ENCODE assay signal across 8 cellular contexts in the genomic region with DNA sequence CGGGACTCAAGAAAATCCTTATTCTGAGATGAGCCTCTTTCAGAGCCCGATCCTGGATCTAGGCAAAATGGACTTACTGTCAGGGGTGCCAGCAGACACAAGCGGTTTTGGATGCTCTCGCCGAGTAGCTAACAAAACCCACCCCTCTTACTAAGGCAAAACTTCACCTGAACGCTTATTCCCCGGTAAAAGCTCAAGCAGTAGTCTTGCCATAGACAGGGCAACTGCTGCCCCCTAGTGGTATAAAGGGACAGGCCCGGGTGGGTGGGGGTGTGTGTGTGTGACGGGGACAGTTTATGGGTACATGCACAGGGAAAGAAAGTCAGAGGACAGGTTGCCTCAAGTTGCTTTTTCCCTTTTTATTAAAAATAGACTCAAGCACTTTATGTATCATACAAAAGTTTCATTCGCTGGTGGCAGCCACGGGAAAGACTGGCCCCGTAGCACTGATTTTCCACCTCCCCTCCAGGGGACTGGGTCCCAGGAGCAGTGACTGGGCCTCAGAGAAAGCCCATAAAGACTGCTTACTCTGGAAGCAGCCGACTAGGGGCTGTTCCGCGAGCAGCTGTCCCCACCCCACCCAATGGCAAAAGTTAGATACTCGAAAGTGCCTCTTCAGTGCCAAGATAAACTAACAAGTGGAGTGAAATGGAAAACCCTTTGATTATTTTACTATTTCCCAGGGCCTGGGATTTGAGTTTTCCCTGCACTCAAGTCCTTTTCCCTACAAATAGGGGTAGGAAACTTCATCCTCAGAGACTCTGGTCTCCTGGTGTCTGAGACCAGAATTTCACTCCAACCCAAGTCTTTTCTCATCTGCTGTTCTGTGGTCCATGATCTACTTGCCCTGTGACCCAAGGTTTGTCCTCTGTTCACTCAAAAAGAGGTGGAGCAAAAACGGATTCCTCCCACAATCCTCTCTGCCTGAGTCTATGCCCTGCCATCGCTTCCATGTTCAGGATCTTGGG. TPM values are rescaled to one million over a fixed set of nuclear protein-coding genes. Genes with fewer than 3 reads are reported as not detected.
DNase-seq lines count a peak whose midpoint lies in the region; ATAC-seq and TF ChIP-seq lines count a peak whose summit lies in the region.

No MANE protein-coding gene starts in this region.

- peaks cover 79% of the 10 kb centered on the region for H3F3A ChIP-seq in GM23338 (replicated peaks; ENCODE audit: low read depth)

- H3K27ac Mint-ChIP-seq in GM23338 = peak overlapping the region; percentile 41

- H3K79me2 ChIP-seq in GM23338 (replicated peaks; ENCODE audit: insufficient read depth) = peaks cover 32% of the 10 kb centered on the region

- peaks cover 11% of the 10 kb centered on the region for H3K9me3 Mint-ChIP-seq in GM23338

- H3K27me3 ChIP-seq in GM23338 (ENCODE audit: insufficient read depth) = no peaks in the 10 kb centered on the region; the same call in 1 of the 2 replicates
- peaks cover 1% of the 10 kb centered on the region; the same call in 1 of the 2 replicates for H3K27me3 ChIP-seq in iPS-20b (ENCODE audit: insufficient read depth, low read length)

- peak overlapping the region; percentile 73 for H3K4me3 ChIP-seq in GM23338
- H3K4me3 ChIP-seq in NB4 (ENCODE audit: low read depth, low read length) = no peak overlapping the region
- H3K4me3 ChIP-seq in astrocyte of the spinal cord (ENCODE audit: low read depth, low read length) = no peak overlapping the region
- no peak overlapping the region for H3K4me3 ChIP-seq in iPS-20b (ENCODE audit: low read length)

- H3K4me2 ChIP-seq in GM23338 = peak overlapping the region; percentile 98

- H3K9ac ChIP-seq in iPS-20b (ENCODE audit: low read depth, low read length) = peak overlapping the region; percentile 7; the same call in 1 of the 2 replicates

- H3K4me3 Mint-ChIP-seq in GM23338 = peak overlapping the region; percentile 73; the same call in 2 of the 3 replicates

- H4K20me1 ChIP-seq in GM23338 (replicated peaks; ENCODE audit: insufficient read depth) = peaks cover 49% of the 10 kb centered on the region

- peaks cover 95% of the 10 kb centered on the region for H3K4me1 Mint-ChIP-seq in GM23338

- peak; percentile 92 to 93 for TF ChIP-seq CTCF in GM23338 (conservative IDR thresholded peaks at IDR 0.05; ENCODE audit: low read depth in 2 of 2)
- peak; percentile 91 for TF ChIP-seq CTCF in NB4 (IDR thresholded peaks at IDR 0.05; ENCODE audit: low read depth, low read length)
- peak; percentile 91 for TF ChIP-seq CTCF in astrocyte of the spinal cord (IDR thresholded peaks at IDR 0.05; ENCODE audit: low read depth, low read length)

- H2AFZ ChIP-seq in GM23338 = no peak overlapping the region

- H3K4me1 ChIP-seq in GM23338 (ENCODE audit: insufficient read depth) (peaks cover 82% of the 10 kb centered on the region), iPS-20b (ENCODE audit: insufficient read depth, low read length) (peaks cover 72% of the 10 kb centered on the region)

- H3K27ac ChIP-seq in GM23338 (ENCODE audit: low read depth) (peak overlapping the region; percentile 93), iPS-20b (ENCODE audit: low read length) (peak overlapping the region; percentile 1)

- in situ Hi-C loops in astrocyte of the spinal cord (cut with HindIII; ENCODE audit: low sequenced_read_pairs) = no loop called here

- peaks cover 39% of the 10 kb centered on the region for H3K36me3 Mint-ChIP-seq in GM23338 (ENCODE audit: low read depth)

- TF ChIP-seq POLR2A in NB4 (IDR thresholded peaks at IDR 0.05; ENCODE audit: extremely low read depth, insufficient read length) = no peak

- peaks cover 53% of the 10 kb centered on the region for H3K27me3 Mint-ChIP-seq in GM23338 (ENCODE audit: insufficient read depth, low read depth, poor library complexity)

- H3K9me3 ChIP-seq in iPS-20b (ENCODE audit: insufficient read depth, low read depth, low read length) = no peaks in the 10 kb centered on the region

- DNase-seq in EH (ENCODE audit: low read depth) (peak; percentile 72), GM23338 (ENCODE audit: low spot score) (peak; percentile 97), NB4 (ENCODE audit: low read depth) (peak; percentile 85), T-helper 9 cell (peak; percentile 79), astrocyte of the spinal cord (ENCODE audit: low read depth, low spot score) (peak; percentile 74), putamen (ENCODE audit: low spot score) (no peak)
- DNase-seq in stimulated activated CD4-positive, alpha-beta T cell treated with anti-CD3 and anti-CD28 coated beads, Interleukin-15, amount 100 ng/mL, for 1 hour (ENCODE audit: low read depth in 1 of 2, low spot score in 1 of 2) = peak; percentile 68 to 75

- H3K36me3 ChIP-seq in GM23338 (ENCODE audit: insufficient read depth) (peaks cover 18% of the 10 kb centered on the region; the same call in 1 of the 2 replicates), iPS-20b (ENCODE audit: insufficient read depth, low read depth, low read length) (peaks cover 40% of the 10 kb centered on the region)

- H3K9me2 ChIP-seq in GM23338 (ENCODE audit: insufficient read depth) = no peaks in the 10 kb centered on the region

- ATAC-seq in GM23338 = peak; percentile 30

TF ChIP-seq in GM23338, 12 proteins besides CTCF, POLR2A, EP300 and RAD21 (continues in another document):
- TF ChIP-seq CREB1 (CRISPR knock-in tag; IDR thresholded peaks at IDR 0.05; ENCODE audit: low read depth) = 0 out of 2 replicates have a peak, but pooled peaks have one; percentile 14
- TF ChIP-seq REST (IDR thresholded peaks at IDR 0.05; ENCODE audit: unreplicated experiment) = no peak
- TF ChIP-seq STAT1 (IDR thresholded peaks at IDR 0.05; ENCODE audit: unreplicated experiment) = no peak
- no peak; the same call in 1 of the 2 replicates for TF ChIP-seq ETS1 (IDR thresholded peaks at IDR 0.05)
- no peak for TF ChIP-seq NANOG (IDR thresholded peaks at IDR 0.05; ENCODE audit: borderline replicate concordance)
- TF ChIP-seq POLR2AphosphoS5 (IDR thresholded peaks at IDR 0.05; ENCODE audit: low read depth) = peak; percentile 82
- TF ChIP-seq JUNB (IDR thresholded peaks at IDR 0.05; ENCODE audit: unreplicated experiment) = no peak
- no peak for TF ChIP-seq ZNF114 (CRISPR knock-in tag; IDR thresholded peaks at IDR 0.05)
- TF ChIP-seq EZH2 (IDR thresholded peaks at IDR 0.05; ENCODE audit: low read depth, unreplicated experiment) = no peak
- no peak for TF ChIP-seq ZNF331 (CRISPR knock-in tag; IDR thresholded peaks at IDR 0.05; ENCODE audit: low read depth)
- TF ChIP-seq EZH2phosphoT487 (IDR thresholded peaks at IDR 0.05; ENCODE audit: unreplicated experiment) = no peak

RNA-seq across cellular contexts. Expression of gene YPEL4, which starts 4.7 kb away (rescaled TPM):
- 0.82 TPM in 1 of 2 replicates, not detected in the other for total RNA-seq in GM23338 (2014; rRNA removed; shearing (Covaris generic))
- 1.1 and 1.2 TPM in 2 replicates for polyA plus RNA-seq in GM23338 (2016; fragmentation: Nextera tagmentation; extraction: Ambion mirVana)

RNA-seq across cellular contexts. Expression of gene CLP1, which starts 12.5 kb away (rescaled TPM):
- total RNA-seq in GM23338 (2014; rRNA removed; shearing (Covaris generic)) = 25.2 and 25.4 TPM in 2 replicates
- 14.4 and 16.8 TPM in 2 replicates for polyA plus RNA-seq in GM23338 (2016; fragmentation: Nextera tagmentation; extraction: Ambion mirVana)

RNA-seq across cellular contexts. Expression of gene ZDHHC5, which starts 22.9 kb away (rescaled TPM):
- total RNA-seq in GM23338 (2014; rRNA removed; shearing (Covaris generic)) = 35.7 and 42.3 TPM in 2 replicates
- polyA plus RNA-seq in GM23338 (2016; fragmentation: Nextera tagmentation; extraction: Ambion mirVana) = 15.7 and 16.9 TPM in 2 replicates

RNA-seq across cellular contexts. Expression of gene SERPING1, which starts 47.5 kb away (rescaled TPM):
- total RNA-seq in GM23338 (2014; rRNA removed; shearing (Covaris generic)) = 40.8 and 42.3 TPM in 2 replicates
- 49.8 and 54.7 TPM in 2 replicates for polyA plus RNA-seq in GM23338 (2016; fragmentation: Nextera tagmentation; extraction: Ambion mirVana)
